ENCODE assay signal across 29 cellular contexts in genomic region chr20:62754122-62754990, GRCh38. TPM values are rescaled to one million over a fixed set of nuclear protein-coding genes. Genes with fewer than 3 reads are reported as not detected.
A peak's percentile ranks its signal among the peaks of the same experiment; 100 is the strongest.
DNase-seq lines count a peak whose midpoint lies in the region; ATAC-seq, FAIRE-seq and TF ChIP-seq lines count a peak whose summit lies in the region.
"Had no signal": no experiment of that assay in that cellular context is flagged by ENCODE, and none has a peak within 500 bp of the region (broad histone marks: within the 10 kb centered on the region; RNA-seq: fewer than 3 reads in every experiment).

No MANE protein-coding gene starts in this region.

- no peak for DNase-seq in activated CD8-positive, alpha-beta memory T cell treated with anti-CD3 and anti-CD28 coated beads, Interleukin-2, amount 10 ng/mL, durations not matched to agents 7 days and 5 days
- no peak for DNase-seq in activated CD8-positive, alpha-beta memory T cell treated with anti-CD3 and anti-CD28 coated beads for 24 hours
- peak; percentile 20 for DNase-seq in bronchial epithelial cell (ENCODE audit: low read depth)
- no peak for DNase-seq in keratinocyte (ENCODE audit: low read depth, low spot score)
- DNase-seq in stimulated activated naive CD8-positive, alpha-beta T cell treated with anti-CD3 and anti-CD28 coated beads, Interleukin-15, Interleukin-2, amounts not matched to agents 100 U/mL and 50 U/mL, for 24 hours = no peak
- DNase-seq in A172 (ENCODE audit: low spot score) = no peak
- no peak for DNase-seq in KBM-7
- no peak for DNase-seq in activated naive CD4-positive, alpha-beta T cell treated with Interleukin-2 at 50 U/mL for 16 hours
- DNase-seq: activated CD4-positive, alpha-beta memory T cell treated with anti-CD3 and anti-CD28 coated beads for 36 hours; activated CD4-positive, CD25-positive, alpha-beta regulatory T cell treated with anti-CD3 and anti-CD28 coated beads, Interleukin-2, amount 50 U/mL, for 72 hours; activated naive CD8-positive, alpha-beta T cell treated with anti-CD3 and anti-CD28 coated beads, Interleukin-2, amount 10 ng/mL, durations not matched to agents 7 days and 5 days; activated T-cell treated with anti-CD3 and anti-CD28 coated beads for 4 hours; CD4-positive, alpha-beta T cell; central memory CD4-positive, alpha-beta T cell; dermis blood vessel endothelial cell; gastrocnemius medialis; hippocampal formation; midbrain; naive thymus-derived CD4-positive, alpha-beta T cell; NCI-H1092; NCI-H187; SK-N-SH; stimulated activated CD4-positive, alpha-beta T cell treated with anti-CD3 and anti-CD28 coated beads, Interleukin-4, amount 100 ng/mL, for 1 hour had no signal

- H3K4me2 ChIP-seq in keratinocyte (ENCODE audit: control insufficient read depth, extremely low read depth, insufficient read depth, low read depth, low read length) = no peak overlapping the region
- H3K4me2 ChIP-seq: SK-N-SH had no signal

- H2AFZ ChIP-seq in keratinocyte (ENCODE audit: control insufficient read depth, low read length) = no peak overlapping the region

- in situ Hi-C loops in KBM-7 (cut with MboI; ENCODE audit: low pct_unique_long_range_greater_than_20kb, low sequenced_read_pairs) = no loop called here

- peaks cover under 1% of the 10 kb centered on the region for H3K4me1 Mint-ChIP-seq in activated CD8-positive, alpha-beta memory T cell treated with anti-CD3 and anti-CD28 coated beads, Interleukin-2, amount 10 ng/mL, durations not matched to agents 7 days and 5 days
- H3K4me1 Mint-ChIP-seq: activated naive CD8-positive, alpha-beta T cell treated with anti-CD3 and anti-CD28 coated beads, Interleukin-2, amount 10 ng/mL, durations not matched to agents 7 days and 5 days had no signal

- H3K27ac ChIP-seq in keratinocyte (ENCODE audit: control insufficient read depth, insufficient read depth, low read length) = no peak overlapping the region
- H3K27ac ChIP-seq: gastrocnemius medialis, left lung, suprapubic skin had no signal

- H3K4me3 Mint-ChIP-seq in activated CD8-positive, alpha-beta memory T cell treated with anti-CD3 and anti-CD28 coated beads, Interleukin-2, amount 10 ng/mL, durations not matched to agents 7 days and 5 days = no peak overlapping the region
- H3K4me3 Mint-ChIP-seq: activated CD4-positive, alpha-beta memory T cell treated with anti-CD3 and anti-CD28 coated beads for 36 hours; activated naive CD8-positive, alpha-beta T cell treated with anti-CD3 and anti-CD28 coated beads, Interleukin-2, amount 10 ng/mL, durations not matched to agents 7 days and 5 days; CD4-positive, alpha-beta T cell; naive thymus-derived CD4-positive, alpha-beta T cell; T-helper 17 cell had no signal

- peaks cover 21% of the 10 kb centered on the region for H3K27me3 ChIP-seq in bronchial epithelial cell (ENCODE audit: control insufficient read depth, insufficient read depth, low read length)
- H3K27me3 ChIP-seq in keratinocyte (ENCODE audit: control insufficient read depth, extremely low read depth, insufficient read depth, low read length) = peaks cover 21% of the 10 kb centered on the region

- CTCF ChIA-PET in activated CD8-positive, alpha-beta memory T cell treated with anti-CD3 and anti-CD28 coated beads, Interleukin-2, amount 10 ng/mL, durations not matched to agents 7 days and 5 days (lab: Charles Lee) = interaction anchor here (1.4 to 1.8 kb wide), 2 partner anchors 14 to 37 kb away, joined by 3 to 5 read pairs; no protein-coding TSS in a partner anchor

- H3K9ac ChIP-seq in keratinocyte (ENCODE audit: control insufficient read depth, extremely low read depth, insufficient read depth, low read length) = no peak overlapping the region
- H3K9ac ChIP-seq: SK-N-SH had no signal

- TF ChIP-seq CTCF in bronchial epithelial cell (IDR thresholded peaks at IDR 0.05; ENCODE audit: insufficient read depth, low read length, severe bottlenecking) = no peak
- TF ChIP-seq CTCF in keratinocyte (optimal IDR thresholded peaks at IDR 0.05 in 1 of 3, IDR thresholded peaks at IDR 0.05 in 1 of 3, conservative IDR thresholded peaks at IDR 0.05 in 1 of 3; ENCODE audit: extremely low read depth in 1 of 3, insufficient read depth in 2 of 3, low read length in 3 of 3) = no peak

- no peak overlapping the region for H3K27ac Mint-ChIP-seq in activated CD8-positive, alpha-beta memory T cell treated with anti-CD3 and anti-CD28 coated beads, Interleukin-2, amount 10 ng/mL, durations not matched to agents 7 days and 5 days
- H3K27ac Mint-ChIP-seq: activated CD4-positive, alpha-beta memory T cell treated with anti-CD3 and anti-CD28 coated beads for 36 hours; activated naive CD8-positive, alpha-beta T cell treated with anti-CD3 and anti-CD28 coated beads, Interleukin-2, amount 10 ng/mL, durations not matched to agents 7 days and 5 days; CD4-positive, alpha-beta T cell; naive thymus-derived CD4-positive, alpha-beta T cell; T-helper 17 cell had no signal

- ATAC-seq in activated CD8-positive, alpha-beta memory T cell treated with anti-CD3 and anti-CD28 coated beads, Interleukin-2, amount 10 ng/mL, durations not matched to agents 7 days and 5 days = peak; percentile 27
- ATAC-seq in stimulated activated naive CD8-positive, alpha-beta T cell treated with anti-CD3 and anti-CD28 coated beads, Interleukin-15, Interleukin-2, amounts not matched to agents 100 U/mL and 50 U/mL, for 24 hours = peak; percentile 6
- ATAC-seq: gastrocnemius medialis; left lung; naive thymus-derived CD4-positive, alpha-beta T cell; T-helper 17 cell had no signal

- H3K36me3 Mint-ChIP-seq in activated CD8-positive, alpha-beta memory T cell treated with anti-CD3 and anti-CD28 coated beads, Interleukin-2, amount 10 ng/mL, durations not matched to agents 7 days and 5 days = no peaks in the 10 kb centered on the region
- H3K36me3 Mint-ChIP-seq: activated CD4-positive, alpha-beta memory T cell treated with anti-CD3 and anti-CD28 coated beads for 36 hours; activated naive CD8-positive, alpha-beta T cell treated with anti-CD3 and anti-CD28 coated beads, Interleukin-2, amount 10 ng/mL, durations not matched to agents 7 days and 5 days; naive thymus-derived CD4-positive, alpha-beta T cell had no signal

- H3K4me3 ChIP-seq in bronchial epithelial cell (ENCODE audit: low read depth, low read length) = no peak overlapping the region
- H3K4me3 ChIP-seq in keratinocyte (ENCODE audit: control insufficient read depth in 2 of 3, extremely low read depth in 1 of 3, insufficient read depth in 2 of 3, low read depth in 1 of 3, low read length in 3 of 3) = no peak overlapping the region
- H3K4me3 ChIP-seq: gastrocnemius medialis, left lung, suprapubic skin had no signal

- H3K9me1 ChIP-seq in keratinocyte (ENCODE audit: control insufficient read depth, extremely low read depth, insufficient read depth, low read length) = peaks cover 2% of the 10 kb centered on the region

- no peaks in the 10 kb centered on the region for H3K9me3 Mint-ChIP-seq in activated CD8-positive, alpha-beta memory T cell treated with anti-CD3 and anti-CD28 coated beads, Interleukin-2, amount 10 ng/mL, durations not matched to agents 7 days and 5 days (ENCODE audit: low read depth)
- H3K9me3 Mint-ChIP-seq: activated CD4-positive, alpha-beta memory T cell treated with anti-CD3 and anti-CD28 coated beads for 36 hours; activated naive CD8-positive, alpha-beta T cell treated with anti-CD3 and anti-CD28 coated beads, Interleukin-2, amount 10 ng/mL, durations not matched to agents 7 days and 5 days; CD4-positive, alpha-beta T cell had no signal

- H4K20me1 ChIP-seq in keratinocyte (ENCODE audit: control insufficient read depth, extremely low read depth, insufficient read depth, low read length) = no peaks in the 10 kb centered on the region

- FAIRE-seq in bronchial epithelial cell (lab: Jason Lieb, UNC) (no peak), keratinocyte (lab: Jason Lieb, UNC) (peak; percentile 13)
- FAIRE-seq: A204.1, astrocyte, D721Med had no signal

- H3K4me1 ChIP-seq in keratinocyte (ENCODE audit: control insufficient read depth, extremely low read depth, insufficient read depth, low read length) = peaks cover 12% of the 10 kb centered on the region
- H3K4me1 ChIP-seq: gastrocnemius medialis had no signal

- dilution Hi-C loops in keratinocyte (cut with MboI; ENCODE audit: extremely low pct_ligation_motif_present, low sequenced_read_pairs) = no loop called here

- H3K27me3 Mint-ChIP-seq in activated CD8-positive, alpha-beta memory T cell treated with anti-CD3 and anti-CD28 coated beads, Interleukin-2, amount 10 ng/mL, durations not matched to agents 7 days and 5 days = peaks cover 50% of the 10 kb centered on the region

- H3K36me3 ChIP-seq in bronchial epithelial cell (ENCODE audit: control insufficient read depth, insufficient read depth, low read length) = no peaks in the 10 kb centered on the region
- no peaks in the 10 kb centered on the region for H3K36me3 ChIP-seq in keratinocyte (ENCODE audit: control insufficient read depth in 2 of 2, extremely low read depth in 1 of 2, insufficient read depth in 2 of 2, low read length in 2 of 2)
- H3K36me3 ChIP-seq: gastrocnemius medialis, left lung, suprapubic skin had no signal

- no peaks in the 10 kb centered on the region for H3K79me2 ChIP-seq in keratinocyte (ENCODE audit: control insufficient read depth, insufficient read depth, low read length)

- no peaks in the 10 kb centered on the region for H3K9me3 ChIP-seq in keratinocyte (ENCODE audit: control insufficient read depth, low read depth, low read length)
- H3K9me3 ChIP-seq: gastrocnemius medialis, left lung, SK-N-SH, suprapubic skin had no signal

RNA-seq across cellular contexts. Expression of gene MRGBP, which starts 41.9 kb away (rescaled TPM):
- total RNA-seq in activated CD8-positive, alpha-beta memory T cell treated with anti-CD3 and anti-CD28 coated beads, Interleukin-2, amount 10 ng/mL, durations not matched to agents 7 days and 5 days = 10 to 100 TPM; 16.9 to 17.4 TPM
- 20.6 and 22.9 TPM in 2 replicates for total RNA-seq in bronchial epithelial cell
- 12.3 to 15.6 TPM (median 15.0 TPM) in 3 replicates for polyA plus RNA-seq in keratinocyte
- polyA plus RNA-seq in keratinocyte (2011; ENCODE audit: low read depth) = 5.1 TPM
- 10.0 and 15.3 TPM in 2 replicates for polyA plus RNA-seq in keratinocyte (2011; cell fraction: cytosol; rRNA removed)
- polyA plus RNA-seq in keratinocyte (2011; cell fraction: nucleus; rRNA removed) = 12.3 and 13.1 TPM in 2 replicates
- 9.0 and 16.4 TPM in 2 replicates for polyA plus RNA-seq in keratinocyte (2012; ENCODE audit: low replicate concordance)
- 8.1 to 12.9 TPM (median 8.4 TPM) in 3 replicates for polyA minus RNA-seq in keratinocyte
- polyA minus RNA-seq in keratinocyte (2011; cell fraction: cytosol; rRNA and poly(A)+ RNA removed) = 12.9 TPM
- polyA minus RNA-seq in keratinocyte (2011; cell fraction: nucleus; rRNA and poly(A)+ RNA removed) = 3.9 TPM in 2 replicates
- 60.5 and 63.2 TPM in 2 replicates for total RNA-seq in A172 (2014; rRNA removed; shearing (Covaris generic))

RNA-seq across cellular contexts. Expression of gene NTSR1, which starts 45.7 kb away (rescaled TPM):
- total RNA-seq in activated CD8-positive, alpha-beta memory T cell treated with anti-CD3 and anti-CD28 coated beads, Interleukin-2, amount 10 ng/mL, durations not matched to agents 7 days and 5 days = not detected
- total RNA-seq in bronchial epithelial cell = not detected in 2 replicates
- polyA plus RNA-seq in keratinocyte = 0.24 to 1.4 TPM (median 0.55 TPM) in 3 replicates
- polyA plus RNA-seq in keratinocyte (2011; ENCODE audit: low read depth) = 0.27 TPM
- polyA plus RNA-seq in keratinocyte (2011; cell fraction: cytosol; rRNA removed) = 0.17 and 0.56 TPM in 2 replicates
- 0.90 and 1.4 TPM in 2 replicates for polyA plus RNA-seq in keratinocyte (2011; cell fraction: nucleus; rRNA removed)
- 0.72 and 2.1 TPM in 2 replicates for polyA plus RNA-seq in keratinocyte (2012; ENCODE audit: low replicate concordance)
- polyA minus RNA-seq in keratinocyte = 0.40 to 2.7 TPM (median 0.83 TPM) in 3 replicates
- polyA minus RNA-seq in keratinocyte (2011; cell fraction: cytosol; rRNA and poly(A)+ RNA removed) = not detected
- polyA minus RNA-seq in keratinocyte (2011; cell fraction: nucleus; rRNA and poly(A)+ RNA removed) = 1.1 and 1.3 TPM in 2 replicates
- total RNA-seq in A172 (2014; rRNA removed; shearing (Covaris generic)) = 8.3 and 9.0 TPM in 2 replicates
- total RNA-seq: activated CD4-positive, alpha-beta memory T cell treated with anti-CD3 and anti-CD28 coated beads for 36 hours; dermis blood vessel endothelial cell had no signal
- polyA plus RNA-seq: naive thymus-derived CD4-positive, alpha-beta T cell had no signal

RNA-seq across cellular contexts. Expression of gene OGFR, which starts 50.3 kb away (rescaled TPM):
- total RNA-seq in activated CD8-positive, alpha-beta memory T cell treated with anti-CD3 and anti-CD28 coated beads, Interleukin-2, amount 10 ng/mL, durations not matched to agents 7 days and 5 days = 10 to 100 TPM; 87.8 to 91.0 TPM
- total RNA-seq in bronchial epithelial cell = 16.1 and 17.8 TPM in 2 replicates
- polyA plus RNA-seq in keratinocyte = 29.8 to 39.8 TPM (median 31.5 TPM) in 3 replicates
- 12.8 TPM for polyA plus RNA-seq in keratinocyte (2011; ENCODE audit: low read depth)
- polyA plus RNA-seq in keratinocyte (2011; cell fraction: cytosol; rRNA removed) = 17.3 and 32.5 TPM in 2 replicates
- polyA plus RNA-seq in keratinocyte (2011; cell fraction: nucleus; rRNA removed) = 43.7 and 47.3 TPM in 2 replicates
- 10.9 and 37.3 TPM in 2 replicates for polyA plus RNA-seq in keratinocyte (2012; ENCODE audit: low replicate concordance)
- 17.8 to 29.0 TPM (median 26.5 TPM) in 3 replicates for polyA minus RNA-seq in keratinocyte
- polyA minus RNA-seq in keratinocyte (2011; cell fraction: cytosol; rRNA and poly(A)+ RNA removed) = 44.1 TPM
- polyA minus RNA-seq in keratinocyte (2011; cell fraction: nucleus; rRNA and poly(A)+ RNA removed) = 20.3 and 22.1 TPM in 2 replicates
- total RNA-seq in A172 (2014; rRNA removed; shearing (Covaris generic)) = 66.0 and 90.7 TPM in 2 replicates
